Comparison of ENCODE assay signal across 1 cellular context in genomic region chr16:90008708-90009145, GRCh38.
TF ChIP-seq lines count a peak whose summit lies in the region.

No MANE protein-coding gene starts in this region.

TF ChIP-seq in GM23338, 12 proteins besides CTCF, POLR2A, EP300 and RAD21 (continued from another document):
- TF ChIP-seq ZNF462 (CRISPR knock-in tag; IDR thresholded peaks at IDR 0.05) (no peak), POLR2AphosphoS5 (IDR thresholded peaks at IDR 0.05; ENCODE audit: low read depth) (no peak), ZNF331 (CRISPR knock-in tag; IDR thresholded peaks at IDR 0.05; ENCODE audit: low read depth) (no peak), NANOG (IDR thresholded peaks at IDR 0.05; ENCODE audit: borderline replicate concordance) (no peak), EZH2 (IDR thresholded peaks at IDR 0.05; ENCODE audit: low read depth, unreplicated experiment) (no peak)
